ENCODE assay signal across 1 cellular context in genomic region chr14:87461704-87462103, GRCh38.
TF ChIP-seq lines count a peak whose summit lies in the region.

No MANE protein-coding gene starts in this region.

TF ChIP-seq in GM23338, 12 proteins besides CTCF, POLR2A, EP300 and RAD21 (continued from another document):
- TF ChIP-seq ZNF462 (CRISPR knock-in tag; IDR thresholded peaks at IDR 0.05) (no peak), NANOG (IDR thresholded peaks at IDR 0.05; ENCODE audit: borderline replicate concordance) (no peak), JUNB (IDR thresholded peaks at IDR 0.05; ENCODE audit: unreplicated experiment) (no peak), ZNF114 (CRISPR knock-in tag; IDR thresholded peaks at IDR 0.05) (no peak), ETS1 (IDR thresholded peaks at IDR 0.05) (no peak), EZH2phosphoT487 (IDR thresholded peaks at IDR 0.05; ENCODE audit: unreplicated experiment) (no peak), EZH2 (IDR thresholded peaks at IDR 0.05; ENCODE audit: low read depth, unreplicated experiment) (no peak), ZNF331 (CRISPR knock-in tag; IDR thresholded peaks at IDR 0.05; ENCODE audit: low read depth) (no peak)
TF ChIP-seq in GM23338: peak in this region for 0.
